In genomic region chr10:128161031-128161430, GRCh38 we compare ENCODE assay signal across 16 cellular contexts. TPM values are rescaled to one million over a fixed set of nuclear protein-coding genes. Genes with fewer than 3 reads are reported as not detected.
DNase-seq lines count a peak whose midpoint lies in the region; ATAC-seq and TF ChIP-seq lines count a peak whose summit lies in the region.
"Had no signal": no experiment of that assay in that cellular context is flagged by ENCODE, and none has a peak within 500 bp of the region (broad histone marks: within the 10 kb centered on the region; RNA-seq: fewer than 3 reads in every experiment).

No MANE protein-coding gene starts in this region.

- H3K4me1 ChIP-seq in Karpas-422 (ENCODE audit: low read length) (peaks cover 6% of the 10 kb centered on the region), neutrophil (ENCODE audit: control insufficient read depth in 1 of 2, insufficient read depth in 1 of 2, low read depth in 1 of 2, low read length in 1 of 2) (peaks cover 24 to 33% of the 10 kb centered on the region in 2 experiments), osteoblast (ENCODE audit: insufficient read depth, low read length) (no peaks in the 10 kb centered on the region)
- H3K4me1 ChIP-seq: thyroid gland had no signal

- H3K27ac ChIP-seq in Karpas-422 (ENCODE audit: low read length) (no peak overlapping the region), neutrophil (peak overlapping the region; percentile 79), osteoblast (ENCODE audit: low read depth, low read length) (no peak overlapping the region)
- H3K27ac ChIP-seq: Peyer's patch, thyroid gland had no signal

- no peak overlapping the region for H2AFZ ChIP-seq in Karpas-422 (ENCODE audit: low read length)
- no peak overlapping the region for H2AFZ ChIP-seq in osteoblast (ENCODE audit: low read length)

- no peaks in the 10 kb centered on the region for H3K36me3 ChIP-seq in Karpas-422 (ENCODE audit: insufficient read depth, low read length)
- H3K36me3 ChIP-seq in neutrophil = no peaks in the 10 kb centered on the region
- H3K36me3 ChIP-seq in osteoblast (ENCODE audit: insufficient read depth, low read length) = no peaks in the 10 kb centered on the region
- H3K36me3 ChIP-seq: Peyer's patch, thyroid gland had no signal

- TF ChIP-seq CTCF in neutrophil (IDR thresholded peaks at IDR 0.05) (no peak), osteoblast (IDR thresholded peaks at IDR 0.05; ENCODE audit: extremely low read depth, low read depth, low read length) (no peak)

- H3K9me3 ChIP-seq in Karpas-422 (ENCODE audit: low read length) (no peaks in the 10 kb centered on the region), neutrophil (no peaks in the 10 kb centered on the region), osteoblast (ENCODE audit: low read depth, low read length) (no peaks in the 10 kb centered on the region)
- H3K9me3 ChIP-seq: Peyer's patch, thyroid gland had no signal

- H4K20me1 ChIP-seq in Karpas-422 (ENCODE audit: insufficient read depth, low read depth, low read length) (no peaks in the 10 kb centered on the region), osteoblast (ENCODE audit: insufficient read depth, low read length) (no peaks in the 10 kb centered on the region)

- H3K9ac ChIP-seq in Karpas-422 (ENCODE audit: low read length) = no peak overlapping the region

- no peaks in the 10 kb centered on the region for H3K9me2 ChIP-seq in Karpas-422 (replicated peaks; ENCODE audit: insufficient read depth, low read length)

- H3K4me2 ChIP-seq in Karpas-422 (ENCODE audit: low read depth, low read length, poor library complexity, severe bottlenecking) (no peak overlapping the region), osteoblast (ENCODE audit: insufficient read depth, low read length) (no peak overlapping the region)

- peak; percentile 58 for DNase-seq in Karpas-422
- DNase-seq in SIG-M5 (lab: John Stamatoyannopoulos, UW) = peak; percentile 34
- no peak for DNase-seq in osteoblast (ENCODE audit: insufficient read length, low spot score, missing footprints)
- no peak for DNase-seq in KG1 (lab: John Stamatoyannopoulos, UW)
- DNase-seq: MM.1S; NCI-H1930; NCI-H226; NCI-H82; Peyer's patch; stimulated activated CD4-positive, alpha-beta T cell treated with anti-CD3 and anti-CD28 coated beads, Interleukin-1b, Interleukin-23, amount 100 ng/mL, for 48 hours; stimulated activated naive CD4-positive, alpha-beta T cell treated with Interleukin-2 at 50 U/mL for 16 hours; thyroid gland had no signal

- H3K27me3 ChIP-seq in Karpas-422 (ENCODE audit: low read length) = no peaks in the 10 kb centered on the region
- no peaks in the 10 kb centered on the region for H3K27me3 ChIP-seq in neutrophil
- H3K27me3 ChIP-seq in osteoblast (ENCODE audit: insufficient read depth, low read length) = peaks cover 10% of the 10 kb centered on the region
- H3K27me3 ChIP-seq: Peyer's patch, thyroid gland had no signal

- H3K4me3 ChIP-seq in Karpas-422 (ENCODE audit: low read length) (no peak overlapping the region), neutrophil (ENCODE audit: low read depth in 1 of 2, low read length in 1 of 2) (peak overlapping the region; percentile 21 to 48), osteoblast (ENCODE audit: insufficient read depth, low read length) (no peak overlapping the region)
- H3K4me3 ChIP-seq: Peyer's patch, thyroid gland had no signal

- no peaks in the 10 kb centered on the region for H3K79me2 ChIP-seq in Karpas-422 (ENCODE audit: low read length)
- no peaks in the 10 kb centered on the region for H3K79me2 ChIP-seq in osteoblast (ENCODE audit: insufficient read depth, low read length)

- ATAC-seq in GM18498 (IDR thresholded peaks at IDR 0.05; ENCODE audit: unreplicated experiment) = peak; percentile 58
- no peak for ATAC-seq in HG02840 (IDR thresholded peaks at IDR 0.05; ENCODE audit: low FRiP score, unreplicated experiment)
- ATAC-seq: activated T-helper 17 cell treated with anti-CD3 and anti-CD28 coated beads, Interleukin-2, amount 50 U/mL, for 72 hours had no signal

RNA-seq across cellular contexts. Expression of gene MKI67, which starts 34.8 kb away (rescaled TPM):
- total RNA-seq in Karpas-422 (2014; rRNA removed; shearing (Covaris generic); ENCODE audit: low replicate concordance) = 23.7 and 33.1 TPM in 2 replicates
- total RNA-seq in osteoblast = 2.5 and 3.5 TPM in 2 replicates

Comparison
In these comparisons a context has a peak if more than half of its experiments do, and no peak if none do; other contexts are left out.
1. DNase-seq: peak in Karpas-422 (single experiment) and SIG-M5 (single experiment); none in osteoblast (single experiment) and KG1 (single experiment).
2. H3K4me3 ChIP-seq: peak in neutrophil (2 of 2); none in Karpas-422 (single experiment) and osteoblast (single experiment).